In genomic region chr1:93846929-93847810, GRCh38 we compare ENCODE assay signal across 8 cellular contexts. TPM values are rescaled to one million over a fixed set of nuclear protein-coding genes. Genes with fewer than 3 reads are reported as not detected.
DNase-seq lines count a peak whose midpoint lies in the region; ATAC-seq, FAIRE-seq and TF ChIP-seq lines count a peak whose summit lies in the region.

No MANE protein-coding gene starts in this region.

- POLR2A ChIA-PET in activated B cell treated with CpG ODN at 0.5 μM for 24 hours (lab: Charles Lee) = interaction anchor here (0.7 to 2.4 kb wide), 15 partner anchors 31 to 768 kb away, joined by 3 to 23 read pairs (median 7); partner anchors contain the start of genes BCAR3, DNTTIP2, DR1 and MTF2

- H3K27ac ChIP-seq in caudate nucleus (ENCODE audit: low read depth, low read length) = peak overlapping the region; percentile 94

- H3K27me3 Mint-ChIP-seq in activated B cell treated with CpG ODN at 0.5 μM for 24 hours = peaks cover 2% of the 10 kb centered on the region

- H3K36me3 Mint-ChIP-seq in activated B cell treated with CpG ODN at 0.5 μM for 24 hours (ENCODE audit: low read depth) = peaks cover 10% of the 10 kb centered on the region

- DNase-seq in AG08396 (ENCODE audit: low spot score) (peak; percentile 83), NCI-H2227 (lab: John Stamatoyannopoulos, UW; ENCODE audit: unreplicated experiment) (peak; percentile 95), activated B cell treated with CpG ODN at 0.5 μM for 24 hours (peak; percentile 91), caudate nucleus (lab: John Stamatoyannopoulos, UW) (peak in 58 of 61 donors; percentile 20 to 89 (median 76))
- DNase-seq in stimulated activated CD4-positive, alpha-beta T cell treated with anti-CD3 and anti-CD28 coated beads, Interleukin-12 subunit alpha, Interleukin-12 subunit beta, amount 100 ng/mL, for 24 hours (ENCODE audit: low read depth in 2 of 2) = peak; percentile 80 to 81

- no peak for TF ChIP-seq CTCF in activated B cell treated with CpG ODN at 0.5 μM for 24 hours (IDR thresholded peaks at IDR 0.05)

- FAIRE-seq in islet of Langerhans (lab: Jason Lieb, UNC) = peak; percentile 41

- H3K27ac Mint-ChIP-seq in activated B cell treated with CpG ODN at 0.5 μM for 24 hours = peak overlapping the region; percentile 96

- CTCF ChIA-PET in activated B cell treated with CpG ODN at 0.5 μM for 24 hours (lab: Charles Lee) = interaction anchor here (0.9 to 5.7 kb wide), 4 partner anchors 31 to 543 kb away, joined by 4 to 83 read pairs (median 40); no protein-coding TSS in a partner anchor

- ATAC-seq in GM18909 (IDR thresholded peaks at IDR 0.05; ENCODE audit: poor library complexity, unreplicated experiment) (peak; percentile 74), HG03175 (IDR thresholded peaks at IDR 0.05; ENCODE audit: unreplicated experiment) (peak; percentile 66), activated B cell treated with CpG ODN at 0.5 μM for 24 hours (ENCODE audit: low read depth) (peak; percentile 66)

- intact Hi-C loops in activated B cell treated with CpG ODN at 0.5 μM for 24 hours (cut with micrococcal nuclease) = loop anchor here (1.0 to 5.0 kb wide), 15 partner anchors 27 to 1080 kb away; partner anchors contain the start of genes ABCD3, BCAR3, CCDC18 and CNN3

- peaks cover 24% of the 10 kb centered on the region for H3K4me1 Mint-ChIP-seq in activated B cell treated with CpG ODN at 0.5 μM for 24 hours

- H3K9me3 Mint-ChIP-seq in activated B cell treated with CpG ODN at 0.5 μM for 24 hours = peaks cover 3% of the 10 kb centered on the region

- H3K4me3 Mint-ChIP-seq in activated B cell treated with CpG ODN at 0.5 μM for 24 hours = peak overlapping the region; percentile 93

RNA-seq across cellular contexts. Expression of gene DNTTIP2, which starts 31.8 kb away (rescaled TPM):
- 65.6 and 69.7 TPM in 2 replicates for total RNA-seq in activated B cell treated with CpG ODN at 0.5 μM for 24 hours

Comparison
In these comparisons a context has a peak if more than half of its experiments do, and no peak if none do; other contexts are left out.
1. Peak in every context shown above with its lines: DNase-seq, ATAC-seq and H3K27ac ChIP-seq.